In the genomic region with DNA sequence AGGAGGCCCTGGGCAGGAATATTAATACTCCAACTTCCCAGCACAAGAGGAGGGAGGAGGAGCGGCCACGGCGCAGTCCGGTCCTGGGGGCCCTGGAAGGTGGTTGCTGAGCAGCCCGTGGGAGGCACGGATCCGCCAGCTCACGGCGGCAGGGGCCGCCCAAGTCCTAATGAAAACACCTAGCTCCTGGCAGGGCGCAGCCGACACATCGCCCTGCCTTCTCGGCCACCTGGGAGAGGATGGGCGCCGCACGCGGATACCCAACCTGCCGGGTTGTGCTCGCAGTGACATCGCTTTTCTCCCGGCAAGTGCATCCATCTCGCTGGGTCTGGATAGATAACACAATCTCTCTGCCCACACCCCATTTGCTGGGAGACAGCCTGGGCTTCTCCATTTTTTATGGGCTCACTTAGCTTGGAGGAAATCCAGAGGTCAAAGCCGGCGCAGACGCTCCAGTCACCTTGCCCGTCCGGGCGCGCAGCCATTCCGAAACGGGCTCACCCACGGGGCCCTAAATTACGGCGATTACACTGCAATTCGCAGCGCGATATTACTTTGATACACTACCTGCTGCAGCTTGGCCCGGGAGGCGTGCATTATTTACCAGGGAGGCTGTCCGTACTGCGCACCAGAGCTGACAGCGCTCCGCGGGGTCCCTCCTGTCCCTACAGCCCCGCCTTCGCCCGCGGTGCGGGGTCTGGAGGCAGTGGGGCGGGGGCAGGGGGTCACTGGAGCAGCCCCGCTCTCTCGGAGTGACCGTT, we compare ENCODE assay signal across 8 cellular contexts. TPM values are rescaled to one million over a fixed set of nuclear protein-coding genes. Genes with fewer than 3 reads are reported as not detected.
A peak's percentile ranks its signal among the peaks of the same experiment; 100 is the strongest.
DNase-seq lines count a peak whose midpoint lies in the region; ATAC-seq, FAIRE-seq and TF ChIP-seq lines count a peak whose summit lies in the region.

No MANE protein-coding gene starts in this region.

- no peak for TF ChIP-seq POLR2A in HepG2 (IDR thresholded peaks at IDR 0.05; ENCODE audit: insufficient read depth in 1 of 2, low read depth in 2 of 2, low read length in 2 of 2)

- TF ChIP-seq CTCF in liver (IDR thresholded peaks at IDR 0.05; ENCODE audit: low read depth, low read length, missing input control) (no peak), HepG2 (CRISPR knock-in tag; IDR thresholded peaks at IDR 0.05) (no peak), OCI-LY7 (conservative IDR thresholded peaks at IDR 0.05; ENCODE audit: low read length) (peak; percentile 48; the same call in 1 of the 2 replicates)

- H3K79me2 ChIP-seq in HepG2 (ENCODE audit: insufficient read depth, low read length) (no peaks in the 10 kb centered on the region), OCI-LY7 (ENCODE audit: insufficient read depth, low read depth, low read length) (no peaks in the 10 kb centered on the region)

- H3K4me2 ChIP-seq in HepG2 (ENCODE audit: low read depth, low read length) (no peak overlapping the region), OCI-LY7 (ENCODE audit: low read length) (peak overlapping the region; percentile 18; the same call in 1 of the 2 replicates)

- H4K20me1 ChIP-seq in HepG2 (ENCODE audit: insufficient read depth, low read length) (no peaks in the 10 kb centered on the region; the same call in 1 of the 2 replicates), OCI-LY7 (ENCODE audit: insufficient read depth, low read length) (no peaks in the 10 kb centered on the region)

- H3K4me1 ChIP-seq in liver (ENCODE audit: control insufficient read depth in 4 of 4, insufficient read depth in 4 of 4, low read length in 3 of 4) = peaks cover 0 to 8% (median 7%) of the 10 kb centered on the region in 4 donors
- H3K4me1 ChIP-seq in HepG2 (ENCODE audit: insufficient read depth, low read length) = no peaks in the 10 kb centered on the region
- H3K4me1 ChIP-seq in OCI-LY7 (ENCODE audit: insufficient read depth, low read length, poor library complexity, severe bottlenecking) = no peaks in the 10 kb centered on the region

- H3K27ac ChIP-seq in liver (ENCODE audit: low read depth in 1 of 2, low read length in 2 of 2) (no peak overlapping the region), HepG2 (ENCODE audit: extremely low read length, insufficient read depth, low read length) (no peak overlapping the region), OCI-LY7 (ENCODE audit: low read depth, low read length, poor library complexity, severe bottlenecking) (no peak overlapping the region)

- BruUV-seq in HepG2 (replicated peaks; lab: Mats Ljungman, UMichigan) (no TSS peak), OCI-LY7 (replicated peaks; lab: Mats Ljungman, UMichigan) (no TSS peak)

- in situ Hi-C loops in HepG2 (cut with HindIII; ENCODE audit: extremely low pct_ligation_motif_present, low pct_unique_long_range_greater_than_20kb) = loop anchor here (5.0 kb wide), 1 partner anchor 156 kb away; no protein-coding TSS in a partner anchor

- CTCF ChIA-PET in HepG2 (lab: Yijun Ruan, JAX; ENCODE audit: low intra/inter-chr PET ratio, low total read pairs) (no interaction called here), OCI-LY7 (lab: Charles Lee; ENCODE audit: unreplicated experiment) (no interaction called here)

- H3K36me3 ChIP-seq in liver (ENCODE audit: control insufficient read depth in 4 of 4, insufficient read depth in 3 of 4, low read depth in 1 of 4, low read length in 3 of 4) (no peaks in the 10 kb centered on the region), HepG2 (replicated peaks in 1 of 2; ENCODE audit: control insufficient read depth in 1 of 2, insufficient read depth in 2 of 2, low read length in 2 of 2) (no peaks in the 10 kb centered on the region), OCI-LY7 (ENCODE audit: insufficient read depth, low read length) (no peaks in the 10 kb centered on the region)

- H3K9me3 ChIP-seq in liver (ENCODE audit: control insufficient read depth in 4 of 4, low read length in 3 of 4) = no peaks in the 10 kb centered on the region
- H3K9me3 ChIP-seq in HepG2 (ENCODE audit: low read length) = no peaks in the 10 kb centered on the region
- H3K9me3 ChIP-seq in OCI-LY7 (ENCODE audit: low read length) = no peaks in the 10 kb centered on the region

- TF ChIP-seq EP300 in HepG2 (IDR thresholded peaks at IDR 0.05; ENCODE audit: low read depth in 2 of 2, low read length in 2 of 2) (no peak), HepG2 (CRISPR knock-in tag; IDR thresholded peaks at IDR 0.05; ENCODE audit: borderline replicate concordance) (no peak)

- ATAC-seq in HepG2 (no peak), Right ventricle myocardium superior (ENCODE audit: poor library complexity) (peak; percentile 45), sciatic nerve (peak; percentile 22), HG03095 (IDR thresholded peaks at IDR 0.05; ENCODE audit: unreplicated experiment) (no peak)

- H3K4me3 ChIP-seq in liver (ENCODE audit: low read depth in 1 of 3, low read length in 3 of 3) (peak overlapping the region in 2 of 3 donors; percentile 8 to 38), HepG2 (replicated peaks in 1 of 3; ENCODE audit: insufficient read depth in 1 of 3, low read depth in 2 of 3, low read length in 3 of 3) (no peak overlapping the region), OCI-LY7 (ENCODE audit: low read depth, low read length, poor library complexity, severe bottlenecking) (no peak overlapping the region)

- DNase-seq in HepG2 (ENCODE audit: low spot score) (no peak), OCI-LY7 (ENCODE audit: low spot score) (peak; percentile 45), Right ventricle myocardium superior (no peak), sciatic nerve (ENCODE audit: low spot score) (no peak), ureter (ENCODE audit: low spot score) (no peak), NCI-H2107 (lab: John Stamatoyannopoulos, UW) (no peak)

- H3K9ac ChIP-seq in liver (ENCODE audit: low read depth in 1 of 2, low read length in 2 of 2) (no peak overlapping the region), HepG2 (ENCODE audit: insufficient read depth, low read depth, low read length) (no peak overlapping the region)

- no peak for FAIRE-seq in HepG2 (lab: Jason Lieb, UNC)

- no peaks in the 10 kb centered on the region for H3K9me2 ChIP-seq in OCI-LY7 (ENCODE audit: insufficient read depth, low read length)

- TF ChIP-seq RAD21 in liver (IDR thresholded peaks at IDR 0.05) (no peak), HepG2 (CRISPR knock-in tag; IDR thresholded peaks at IDR 0.05) (no peak)

- WGBS in liver = 7% methylated on average over 54 of the region's 54 CpGs
- WGBS in HepG2 (ENCODE audit: low lambda C conversion rate) = 65% methylated on average over 41 of the region's 54 CpGs

- intact Hi-C loops in HepG2 (cut with micrococcal nuclease; ENCODE audit: unreplicated experiment) (no loop called here), OCI-LY7 (cut with micrococcal nuclease; ENCODE audit: unreplicated experiment) (no loop called here), Right ventricle myocardium superior (cut with DNase I) (no loop called here), sciatic nerve (cut with DNase I) (no loop called here)

- no peak overlapping the region for H2AFZ ChIP-seq in HepG2 (ENCODE audit: low read length)
- H2AFZ ChIP-seq in OCI-LY7 (ENCODE audit: low read length) = no peak overlapping the region

- POLR2A ChIA-PET in HepG2 (lab: Yijun Ruan, JAX) (no interaction called here), OCI-LY7 (lab: Charles Lee) (interaction anchor here (0.8 kb wide), 1 partner anchor 11 kb away, joined by 3 read pairs; no protein-coding TSS in a partner anchor)

- H3K27me3 ChIP-seq in liver (ENCODE audit: control insufficient read depth in 4 of 4, insufficient read depth in 4 of 4, low read length in 3 of 4) (peaks cover 0 to 6% (median 0%) of the 10 kb centered on the region in 4 donors), HepG2 (ENCODE audit: control insufficient read depth in 1 of 2, insufficient read depth in 2 of 2, low read length in 2 of 2) (peaks cover 0 to 47% of the 10 kb centered on the region in 2 experiments; a peak in 4 of 5 replicates)

TF ChIP-seq in liver, 16 proteins besides CTCF, POLR2A, EP300 and RAD21 (continues in another document):
- TF ChIP-seq JUND (IDR thresholded peaks at IDR 0.05) (no peak), SP1 (IDR thresholded peaks at IDR 0.05) (no peak), YY1 (IDR thresholded peaks at IDR 0.05) (no peak), EGR1 (IDR thresholded peaks at IDR 0.05; ENCODE audit: low read depth in 2 of 2) (no peak)

RNA-seq across cellular contexts. Expression of a gene that starts 36.2 kb away (rescaled TPM):
- total RNA-seq in liver (10 to 100 TPM; 14.1 to 41.0 TPM), HepG2 (2016; rRNA removed; fragmentation: Illumina TruSeq; extraction: Trizol) (66.8 and 72.4 TPM in 2 replicates), OCI-LY7 (2022) (81.4 and 85.5 TPM in 2 replicates), Right ventricle myocardium superior (24.4 TPM), sciatic nerve (10.4 TPM), ureter (10.0 TPM)
- polyA plus RNA-seq in liver (10 to 100 TPM; 44.3 to 54.8 TPM), HepG2 (2011; rRNA removed) (44.0 and 48.4 TPM in 2 replicates)
- 41.5 and 58.5 TPM in 2 replicates for total RNA-seq in HepG2 (2016; cell fraction: cytosol; rRNA removed; fragmentation: Illumina TruSeq; extraction: Trizol; ENCODE audit: low read depth)
- 69.4 and 83.1 TPM in 2 replicates for total RNA-seq in HepG2 (2016; cell fraction: insoluble cytoplasmic fraction; rRNA removed; fragmentation: Illumina TruSeq; extraction: Trizol)
- 47.6 and 63.2 TPM in 2 replicates for total RNA-seq in HepG2 (2016; cell fraction: membrane; rRNA removed; fragmentation: Illumina TruSeq; extraction: Trizol)
- total RNA-seq in HepG2 (2016; cell fraction: nucleus; rRNA removed; fragmentation: Illumina TruSeq; extraction: Trizol) = 23.1 and 27.7 TPM in 2 replicates
- 65.1 and 68.9 TPM in 2 replicates for polyA plus RNA-seq in HepG2 (2011; cell fraction: cytosol; rRNA removed)
- polyA plus RNA-seq in HepG2 (2011; cell fraction: nucleus; rRNA removed) = 24.4 and 25.2 TPM in 2 replicates
- 27.5 and 30.7 TPM in 2 replicates for polyA plus RNA-seq in HepG2 (2012)
- 56.9 and 82.2 TPM in 2 replicates for polyA plus RNA-seq in HepG2 (2016; cell fraction: cytosol; fragmentation: Illumina TruSeq; extraction: Trizol; ENCODE audit: low read depth)
- 94.3 and 99.6 TPM in 2 replicates for polyA plus RNA-seq in HepG2 (2016; cell fraction: insoluble cytoplasmic fraction; fragmentation: Illumina TruSeq; extraction: Trizol; ENCODE audit: low read depth)
- polyA plus RNA-seq in HepG2 (2016; cell fraction: membrane; fragmentation: Illumina TruSeq; extraction: Trizol; ENCODE audit: low read depth) = 61.8 and 62.4 TPM in 2 replicates
- polyA plus RNA-seq in HepG2 (2016; cell fraction: nucleus; fragmentation: Illumina TruSeq; extraction: Trizol; ENCODE audit: insufficient read depth, low read depth) = 51.1 and 54.5 TPM in 2 replicates
- polyA minus RNA-seq in HepG2 (2011; rRNA and poly(A)+ RNA removed; ENCODE audit: low replicate concordance) = 14.3 and 18.2 TPM in 2 replicates
- polyA minus RNA-seq in HepG2 (2011; cell fraction: cytosol; rRNA and poly(A)+ RNA removed) = 6.4 and 11.3 TPM in 2 replicates
- 6.3 and 11.4 TPM in 2 replicates for polyA minus RNA-seq in HepG2 (2011; cell fraction: nucleus; rRNA and poly(A)+ RNA removed)
- total RNA-seq in OCI-LY7 (2014; rRNA removed; shearing (Covaris generic)) = 138 and 153 TPM in 2 replicates

Comparison
In these comparisons a context has a peak if more than half of its experiments do, and no peak if none do; other contexts are left out.
1. H3K4me3 ChIP-seq: peak in liver (2 of 3); none in HepG2 (0 of 3) and OCI-LY7 (single experiment).
2. ATAC-seq: peak in Right ventricle myocardium superior (single experiment) and sciatic nerve (single experiment); none in HepG2 (single experiment) and HG03095 (single experiment).